ENCODE assay signal across 19 cellular contexts in genomic region chr2:42756956-42757513, GRCh38. TPM values are rescaled to one million over a fixed set of nuclear protein-coding genes. Genes with fewer than 3 reads are reported as not detected.
"Had no signal": no experiment of that assay in that cellular context is flagged by ENCODE, and none has a peak within 500 bp of the region (broad histone marks: within the 10 kb centered on the region; RNA-seq: fewer than 3 reads in every experiment).

No MANE protein-coding gene starts in this region.

- H3K4me3 Mint-ChIP-seq: activated CD4-positive, alpha-beta T cell treated with anti-CD3 and anti-CD28 coated beads, Interleukin-2, amount 10 ng/mL, durations not matched to agents 7 days and 5 days; activated T-cell treated with anti-CD3 and anti-CD28 coated beads, Interleukin-2, amount 50 U/mL, for 4 hours; brain; immature natural killer cell; naive thymus-derived CD8-positive, alpha-beta T cell; T-helper 1 cell treated with Interleukin-12 subunit alpha and Interleukin-12 subunit beta and Interleukin-4 antibody, amounts not matched to agents 30 μg/mL and 1 μg/mL, for 36 hours had no signal

- ATAC-seq: activated naive CD4-positive, alpha-beta T cell treated with anti-CD3 and anti-CD28 coated beads, Interleukin-2, amount 50 U/mL, for 72 hours; activated T-cell treated with anti-CD3 and anti-CD28 coated beads, Interleukin-2, amount 50 U/mL, for 4 hours; left colon; naive thymus-derived CD8-positive, alpha-beta T cell; sciatic nerve had no signal

- H3K27ac Mint-ChIP-seq: activated CD4-positive, alpha-beta T cell treated with anti-CD3 and anti-CD28 coated beads, Interleukin-2, amount 10 ng/mL, durations not matched to agents 7 days and 5 days; activated naive CD4-positive, alpha-beta T cell treated with anti-CD3 and anti-CD28 coated beads, Interleukin-2, amount 50 U/mL, for 72 hours; immature natural killer cell; T-helper 1 cell treated with Interleukin-12 subunit alpha and Interleukin-12 subunit beta and Interleukin-4 antibody, amounts not matched to agents 30 μg/mL and 1 μg/mL, for 36 hours had no signal

- H3K4me3 ChIP-seq: esophagus muscularis mucosa, lung, prostate gland, thoracic aorta had no signal

- H3K27me3 Mint-ChIP-seq: activated CD4-positive, alpha-beta T cell treated with anti-CD3 and anti-CD28 coated beads, Interleukin-2, amount 10 ng/mL, durations not matched to agents 7 days and 5 days; brain; naive thymus-derived CD8-positive, alpha-beta T cell had no signal

- DNase-seq: activated CD4-positive, alpha-beta T cell treated with anti-CD3 and anti-CD28 coated beads, Interleukin-2, amount 10 ng/mL, durations not matched to agents 7 days and 5 days; activated CD4-positive, CD25-positive, alpha-beta regulatory T cell; activated effector memory CD4-positive, alpha-beta T cell treated with anti-CD3 and anti-CD28 coated beads, Interleukin-2, amount 50 U/mL, for 16 hours; activated T-cell treated with anti-CD3 and anti-CD28 coated beads, Interleukin-2, amount 50 U/mL, for 4 hours; amniotic stem cell; immature natural killer cell; left colon; naive thymus-derived CD8-positive, alpha-beta T cell; occipital lobe; stimulated activated CD4-positive, alpha-beta T cell treated with anti-CD3 and anti-CD28 coated beads, Interleukin-2, amount 100 ng/mL, for 24 hours; stimulated activated naive CD4-positive, alpha-beta T cell treated with Interleukin-2 at 50 U/mL for 16 hours had no signal

- H3K9me3 Mint-ChIP-seq: activated CD4-positive, alpha-beta T cell treated with anti-CD3 and anti-CD28 coated beads, Interleukin-2, amount 10 ng/mL, durations not matched to agents 7 days and 5 days; activated naive CD4-positive, alpha-beta T cell treated with anti-CD3 and anti-CD28 coated beads, Interleukin-2, amount 50 U/mL, for 72 hours; activated T-cell treated with anti-CD3 and anti-CD28 coated beads, Interleukin-2, amount 50 U/mL, for 4 hours; brain; immature natural killer cell; naive thymus-derived CD8-positive, alpha-beta T cell; T-helper 1 cell treated with Interleukin-12 subunit alpha and Interleukin-12 subunit beta and Interleukin-4 antibody, amounts not matched to agents 30 μg/mL and 1 μg/mL, for 36 hours had no signal

- H3K4me1 Mint-ChIP-seq: activated CD4-positive, alpha-beta T cell treated with anti-CD3 and anti-CD28 coated beads, Interleukin-2, amount 10 ng/mL, durations not matched to agents 7 days and 5 days had no signal

RNA-seq across cellular contexts. Expression of gene OXER1, which starts 6.9 kb away (rescaled TPM):
- total RNA-seq: activated CD4-positive, alpha-beta T cell treated with anti-CD3 and anti-CD28 coated beads, Interleukin-2, amount 10 ng/mL, durations not matched to agents 7 days and 5 days; occipital lobe had no signal

RNA-seq across cellular contexts. Expression of gene HAAO, which starts 35.3 kb away (rescaled TPM):
- total RNA-seq: activated CD4-positive, alpha-beta T cell treated with anti-CD3 and anti-CD28 coated beads, Interleukin-2, amount 10 ng/mL, durations not matched to agents 7 days and 5 days had no signal
